Comparison of ENCODE assay signal across 7 cellular contexts in genomic region chr10:70886921-70887665, GRCh38. TPM values are rescaled to one million over a fixed set of nuclear protein-coding genes. Genes with fewer than 3 reads are reported as not detected.
DNase-seq lines count a peak whose midpoint lies in the region; ATAC-seq and TF ChIP-seq lines count a peak whose summit lies in the region.

No MANE protein-coding gene starts in this region.

- peak overlapping the region; percentile 69 for H3K4me3 ChIP-seq in iPS-18a (ENCODE audit: low read length)

- H3K4me3 Mint-ChIP-seq in HFFc6, result peak overlapping the region; percentile 83
- H3K4me3 Mint-ChIP-seq in stimulated activated memory B cell treated with anti-CD40 and anti-IgM and Interleukin-4, amounts not matched to agents 10 μg/mL and 1 μg/mL and 100 μg/mL, for 72 hours, result peak overlapping the region; percentile 83

- H3K4me1 ChIP-seq in iPS-18a (ENCODE audit: control insufficient read depth, low read depth, low read length), result peaks cover 25% of the 10 kb centered on the region

- H3K36me3 ChIP-seq in iPS-18a (ENCODE audit: control insufficient read depth, low read depth, low read length), result peaks cover 3% of the 10 kb centered on the region

- ATAC-seq in activated naive CD4-positive, alpha-beta T cell treated with anti-CD3 and anti-CD28 coated beads, Interleukin-2, amount 50 U/mL, for 72 hours, result no peak
- ATAC-seq in stimulated activated memory B cell treated with anti-CD40 and anti-IgM and Interleukin-4, amounts not matched to agents 10 μg/mL and 1 μg/mL and 100 μg/mL, for 72 hours, result no peak

- TF ChIP-seq CTCF in HFFc6 (IDR thresholded peaks at IDR 0.05), result no peak

- no peak overlapping the region for H3K27ac ChIP-seq in iPS-18a (ENCODE audit: low read length)

- H3K27me3 Mint-ChIP-seq in HFFc6 (ENCODE audit: insufficient read depth), result peaks cover 4% of the 10 kb centered on the region; the same call in 1 of the 2 replicates
- H3K27me3 Mint-ChIP-seq in stimulated activated memory B cell treated with anti-CD40 and anti-IgM and Interleukin-4, amounts not matched to agents 10 μg/mL and 1 μg/mL and 100 μg/mL, for 72 hours, result no peaks in the 10 kb centered on the region

- no peaks in the 10 kb centered on the region for H3K36me3 Mint-ChIP-seq in HFFc6 (ENCODE audit: low read depth)
- peaks cover 0 to 11% of the 10 kb centered on the region in 2 donors for H3K36me3 Mint-ChIP-seq in activated naive CD4-positive, alpha-beta T cell treated with anti-CD3 and anti-CD28 coated beads, Interleukin-2, amount 50 U/mL, for 72 hours
- H3K36me3 Mint-ChIP-seq in stimulated activated memory B cell treated with anti-CD40 and anti-IgM and Interleukin-4, amounts not matched to agents 10 μg/mL and 1 μg/mL and 100 μg/mL, for 72 hours, result peaks cover 21% of the 10 kb centered on the region

- H3K9me3 ChIP-seq in iPS-18a (ENCODE audit: control insufficient read depth, low read depth, low read length), result no peaks in the 10 kb centered on the region

- H3K9ac ChIP-seq in iPS-18a (ENCODE audit: low read length), result peak overlapping the region; percentile 46

- DNase-seq in HFFc6, result no peak
- no peak for DNase-seq in activated naive CD4-positive, alpha-beta T cell treated with anti-CD3 and anti-CD28 coated beads, Interleukin-2, amount 50 U/mL, for 72 hours (ENCODE audit: low spot score in 2 of 2)
- DNase-seq in epidermal melanocyte (ENCODE audit: insufficient read length, low spot score), result no peak
- DNase-seq in NCI-H1105 (lab: John Stamatoyannopoulos, UW), result no peak
- DNase-seq in DMS114 treated with DMSO at 0.1 percent for 48 hours (lab: John Stamatoyannopoulos, UW; ENCODE audit: unreplicated experiment), result no peak

- no peaks in the 10 kb centered on the region for H3K27me3 ChIP-seq in iPS-18a (ENCODE audit: control insufficient read depth, insufficient read depth, low read length)

- peaks cover 31% of the 10 kb centered on the region for H3K4me1 Mint-ChIP-seq in HFFc6 (ENCODE audit: low read depth)
- H3K4me1 Mint-ChIP-seq in stimulated activated memory B cell treated with anti-CD40 and anti-IgM and Interleukin-4, amounts not matched to agents 10 μg/mL and 1 μg/mL and 100 μg/mL, for 72 hours, result peaks cover 13% of the 10 kb centered on the region

- no peaks in the 10 kb centered on the region for H3K9me3 Mint-ChIP-seq in HFFc6
- H3K9me3 Mint-ChIP-seq in activated naive CD4-positive, alpha-beta T cell treated with anti-CD3 and anti-CD28 coated beads, Interleukin-2, amount 50 U/mL, for 72 hours, result no peaks in the 10 kb centered on the region
- no peaks in the 10 kb centered on the region for H3K9me3 Mint-ChIP-seq in stimulated activated memory B cell treated with anti-CD40 and anti-IgM and Interleukin-4, amounts not matched to agents 10 μg/mL and 1 μg/mL and 100 μg/mL, for 72 hours

- H3K27ac Mint-ChIP-seq in HFFc6, result peak overlapping the region; percentile 62; the same call in 1 of the 2 replicates
- H3K27ac Mint-ChIP-seq in activated naive CD4-positive, alpha-beta T cell treated with anti-CD3 and anti-CD28 coated beads, Interleukin-2, amount 50 U/mL, for 72 hours, result peak overlapping the region; percentile 82 to 84
- H3K27ac Mint-ChIP-seq in stimulated activated memory B cell treated with anti-CD40 and anti-IgM and Interleukin-4, amounts not matched to agents 10 μg/mL and 1 μg/mL and 100 μg/mL, for 72 hours, result peak overlapping the region; percentile 83

RNA-seq across cellular contexts. Expression of gene PCBD1, which starts 1.3 kb away (rescaled TPM):
- 10 to 100 TPM; 36.4 to 55.7 (median 37.7) TPM for total RNA-seq in HFFc6 (2021; fragmentation: NEBNext Ultra II Directional; extraction: Animal tissue kit (Norgen Biotek cat#: 25700))
- total RNA-seq in activated naive CD4-positive, alpha-beta T cell treated with anti-CD3 and anti-CD28 coated beads, Interleukin-2, amount 50 U/mL, for 72 hours, result 10 to 100 TPM; 22.3 to 52.5 TPM
